ENCODE assay signal across 1 cellular context in genomic region chr11:65653229-65654225, GRCh38.
TF ChIP-seq lines count a peak whose summit lies in the region.

No MANE protein-coding gene starts in this region.

TF ChIP-seq in HepG2, 621 proteins besides CTCF, POLR2A, EP300 and RAD21 (continued from another document and continues in another):
- TF ChIP-seq ZNF556 (CRISPR knock-in tag; IDR thresholded peaks at IDR 0.05; ENCODE audit: borderline replicate concordance) (no peak), ZNF570 (CRISPR knock-in tag; IDR thresholded peaks at IDR 0.05; ENCODE audit: borderline replicate concordance) (no peak), ZHX2 (IDR thresholded peaks at IDR 0.05; ENCODE audit: low read depth) (no peak), ZHX2 (CRISPR knock-in tag; IDR thresholded peaks at IDR 0.05; ENCODE audit: borderline replicate concordance) (no peak), NAIF1 (CRISPR knock-in tag; IDR thresholded peaks at IDR 0.05; ENCODE audit: borderline replicate concordance) (no peak), FOXP4 (CRISPR knock-in tag; IDR thresholded peaks at IDR 0.05) (no peak), ZNF337 (CRISPR knock-in tag; IDR thresholded peaks at IDR 0.05; ENCODE audit: borderline replicate concordance, low read depth) (peak; percentile 18; the same call in 1 of the 2 replicates), ATF1 (CRISPR knock-in tag; IDR thresholded peaks at IDR 0.05) (0 out of 2 replicates have a peak, but pooled peaks have one; percentile 11), HCFC1 (IDR thresholded peaks at IDR 0.05; ENCODE audit: low read depth, low read length) (no peak), ATF7-NPFF (CRISPR knock-in tag; IDR thresholded peaks at IDR 0.05; ENCODE audit: low read depth) (no peak), HINFP (CRISPR knock-in tag; IDR thresholded peaks at IDR 0.05; ENCODE audit: low read depth) (no peak), ZNF563 (CRISPR knock-in tag; IDR thresholded peaks at IDR 0.05) (no peak), MED8 (CRISPR knock-in tag; IDR thresholded peaks at IDR 0.05; ENCODE audit: insufficient replicate concordance) (no peak), ZBTB42 (CRISPR knock-in tag; IDR thresholded peaks at IDR 0.05) (0 out of 2 replicates have a peak, but pooled peaks have one; percentile 24), ZNF333 (CRISPR knock-in tag; IDR thresholded peaks at IDR 0.05; ENCODE audit: borderline replicate concordance) (no peak), ZNF646 (CRISPR knock-in tag; IDR thresholded peaks at IDR 0.05) (no peak), SALL2 (CRISPR knock-in tag; IDR thresholded peaks at IDR 0.05) (no peak), ATM (IDR thresholded peaks at IDR 0.05; ENCODE audit: borderline replicate concordance) (no peak), EED (CRISPR knock-in tag; IDR thresholded peaks at IDR 0.05) (no peak), SAFB2 (CRISPR knock-in tag; IDR thresholded peaks at IDR 0.05; ENCODE audit: borderline replicate concordance, low read depth) (no peak), SNAPC4 (CRISPR knock-in tag; IDR thresholded peaks at IDR 0.05) (no peak), KLF15 (CRISPR knock-in tag; IDR thresholded peaks at IDR 0.05; ENCODE audit: borderline replicate concordance) (no peak), NFKB2 (CRISPR knock-in tag; IDR thresholded peaks at IDR 0.05; ENCODE audit: borderline replicate concordance) (no peak), HDAC1 (CRISPR knock-in tag; IDR thresholded peaks at IDR 0.05) (no peak), ZEB1 (IDR thresholded peaks at IDR 0.05; ENCODE audit: insufficient replicate concordance, low read depth) (peak; percentile 43), PRDM10 (CRISPR knock-in tag; IDR thresholded peaks at IDR 0.05; ENCODE audit: low read depth) (no peak), ZNF644 (CRISPR knock-in tag; IDR thresholded peaks at IDR 0.05; ENCODE audit: low read depth) (no peak), ZFY (CRISPR knock-in tag; IDR thresholded peaks at IDR 0.05) (peak; percentile 2; the same call in 1 of the 2 replicates), ZMYM2 (CRISPR knock-in tag; IDR thresholded peaks at IDR 0.05) (no peak), HDAC2 (CRISPR knock-in tag; IDR thresholded peaks at IDR 0.05) (peak; percentile 51; the same call in 1 of the 2 replicates), ZNF747 (CRISPR knock-in tag; IDR thresholded peaks at IDR 0.05; ENCODE audit: borderline replicate concordance) (peak; percentile 22; the same call in 1 of the 2 replicates), IKZF1 (IDR thresholded peaks at IDR 0.05) (no peak), ZNF720 (CRISPR knock-in tag; IDR thresholded peaks at IDR 0.05) (no peak), ETV6 (CRISPR knock-in tag; conservative IDR thresholded peaks at IDR 0.05) (no peak)
